16 cellular contexts compared by ENCODE assay signal in the genomic region with DNA sequence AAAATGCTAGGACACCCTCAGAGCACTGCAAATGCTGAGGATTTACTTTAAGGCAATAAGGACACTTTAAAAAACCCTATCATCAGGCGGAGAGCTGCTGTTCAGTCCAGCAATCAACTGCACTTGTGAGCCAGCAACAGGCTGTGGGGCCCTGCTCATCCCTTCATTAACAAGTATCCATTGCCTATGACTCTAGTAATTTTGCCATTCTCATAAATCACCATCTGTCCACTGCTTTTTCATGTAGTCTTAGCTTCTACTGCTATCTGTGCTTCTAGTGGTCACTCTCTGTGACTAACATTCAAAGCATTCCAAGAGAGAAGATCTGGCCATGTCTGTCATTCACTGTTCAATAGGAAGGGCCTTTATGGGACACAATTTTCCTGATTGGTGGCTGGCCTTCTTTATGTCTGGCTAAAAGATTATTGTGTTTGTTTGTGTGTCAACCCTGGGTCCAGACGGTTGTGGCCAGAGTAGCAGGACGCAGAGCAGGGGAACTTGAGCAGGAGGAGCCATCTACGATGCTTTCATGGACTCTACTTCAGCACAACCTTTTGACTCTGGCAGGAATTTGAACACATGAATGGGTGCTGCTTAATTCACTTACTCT. TPM values are rescaled to one million over a fixed set of nuclear protein-coding genes. Genes with fewer than 3 reads are reported as not detected.
A peak's percentile ranks its signal among the peaks of the same experiment; 100 is the strongest.
DNase-seq lines count a peak whose midpoint lies in the region; ATAC-seq and TF ChIP-seq lines count a peak whose summit lies in the region.
"Had no signal": no experiment of that assay in that cellular context is flagged by ENCODE, and none has a peak within 500 bp of the region (broad histone marks: within the 10 kb centered on the region; RNA-seq: fewer than 3 reads in every experiment).

No MANE protein-coding gene starts in this region.

- peaks cover 10% of the 10 kb centered on the region for H3K79me2 ChIP-seq in OCI-LY3 (ENCODE audit: low read length)

- peak overlapping the region; percentile 40 for H3K9ac ChIP-seq in OCI-LY3 (ENCODE audit: low read length)

- no peaks in the 10 kb centered on the region for H3K9me3 Mint-ChIP-seq in stimulated activated memory B cell treated with anti-CD40 and anti-IgM and Interleukin-4, amounts not matched to agents 10 μg/mL and 1 μg/mL and 100 μg/mL, for 72 hours
- H3K9me3 Mint-ChIP-seq: activated T-helper 2 cell treated with anti-CD3 and anti-CD28 coated beads, Interferon-gamma antibody, Interleukin-2, Interleukin-4, amounts not matched to agents 10 μg/mL and 5 μg/mL and 100 μg/mL, durations not matched to agents 14 hours and 24 hours and 36 hours had no signal

- no peak overlapping the region for H3K4me3 ChIP-seq in OCI-LY3 (ENCODE audit: low read length)
- H3K4me3 ChIP-seq: adrenal gland, ovary, SJSA1 had no signal

- H3K36me3 Mint-ChIP-seq in stimulated activated memory B cell treated with anti-CD40 and anti-IgM and Interleukin-4, amounts not matched to agents 10 μg/mL and 1 μg/mL and 100 μg/mL, for 72 hours: no peaks in the 10 kb centered on the region

- peaks cover 7% of the 10 kb centered on the region for H4K20me1 ChIP-seq in OCI-LY3 (ENCODE audit: insufficient read depth, low read length)

- no peak for ATAC-seq in stimulated activated memory B cell treated with anti-CD40 and anti-IgM and Interleukin-4, amounts not matched to agents 10 μg/mL and 1 μg/mL and 100 μg/mL, for 72 hours
- ATAC-seq in foreskin keratinocyte (no peak), HG03520 (IDR thresholded peaks at IDR 0.05; ENCODE audit: unreplicated experiment) (no peak)

- 0 out of 2 replicates have a peak overlapping the region, but pooled peaks have one; percentile 51 for H2AFZ ChIP-seq in OCI-LY3 (ENCODE audit: low read depth, low read length)

- peak overlapping the region; percentile 93 for H3K4me2 ChIP-seq in OCI-LY3 (ENCODE audit: low read length)

- no peaks in the 10 kb centered on the region for H3K9me3 ChIP-seq in OCI-LY3 (ENCODE audit: insufficient read depth, low read length)
- H3K9me3 ChIP-seq: adrenal gland, ovary, SJSA1 had no signal

- H3K4me1 Mint-ChIP-seq in stimulated activated memory B cell treated with anti-CD40 and anti-IgM and Interleukin-4, amounts not matched to agents 10 μg/mL and 1 μg/mL and 100 μg/mL, for 72 hours: peaks cover 24% of the 10 kb centered on the region

- DNase-seq in DMS 273 (lab: John Stamatoyannopoulos, UW; ENCODE audit: unreplicated experiment) (peak; percentile 14), DMS 273 treated with DMSO at 0.1 percent for 48 hours (lab: John Stamatoyannopoulos, UW) (no peak), glomerular visceral epithelial cell (ENCODE audit: extremely low spot score) (peak; percentile 19), foreskin keratinocyte (no peak), AML-193 (lab: John Stamatoyannopoulos, UW) (no peak)
- DNase-seq: adrenal gland; NCI-H2107; ovary; stimulated activated CD4-positive, alpha-beta T cell treated with anti-CD3 and anti-CD28 coated beads, Interleukin-12 subunit alpha, Interleukin-12 subunit beta, amount 100 ng/mL, for 4 hours had no signal

- H3K27ac ChIP-seq in OCI-LY3 (ENCODE audit: low read length) (peak overlapping the region; percentile 77), foreskin keratinocyte (no peak overlapping the region)
- H3K27ac ChIP-seq: 22Rv1, adrenal gland, ovary, SJSA1 had no signal

- peaks cover 37% of the 10 kb centered on the region for H3K4me1 ChIP-seq in OCI-LY3 (ENCODE audit: low read length)
- no peaks in the 10 kb centered on the region for H3K4me1 ChIP-seq in foreskin keratinocyte

- no peaks in the 10 kb centered on the region for H3K27me3 Mint-ChIP-seq in stimulated activated memory B cell treated with anti-CD40 and anti-IgM and Interleukin-4, amounts not matched to agents 10 μg/mL and 1 μg/mL and 100 μg/mL, for 72 hours

- TF ChIP-seq CTCF in OCI-LY3 (IDR thresholded peaks at IDR 0.05; ENCODE audit: low read depth, low read length): no peak
- TF ChIP-seq CTCF in foreskin keratinocyte (conservative IDR thresholded peaks at IDR 0.05): no peak

- H3K36me3 ChIP-seq in OCI-LY3 (replicated peaks; ENCODE audit: low read depth, low read length): peaks cover 2% of the 10 kb centered on the region
- H3K36me3 ChIP-seq: adrenal gland, ovary had no signal

- H3K27me3 ChIP-seq in OCI-LY3 (ENCODE audit: low read depth, low read length) (no peaks in the 10 kb centered on the region), foreskin keratinocyte (no peaks in the 10 kb centered on the region)
- H3K27me3 ChIP-seq: adrenal gland, ovary, SJSA1 had no signal

- no peak overlapping the region for H3K4me3 Mint-ChIP-seq in stimulated activated memory B cell treated with anti-CD40 and anti-IgM and Interleukin-4, amounts not matched to agents 10 μg/mL and 1 μg/mL and 100 μg/mL, for 72 hours

- peak overlapping the region; percentile 79 for H3K27ac Mint-ChIP-seq in stimulated activated memory B cell treated with anti-CD40 and anti-IgM and Interleukin-4, amounts not matched to agents 10 μg/mL and 1 μg/mL and 100 μg/mL, for 72 hours
- H3K27ac Mint-ChIP-seq: activated T-helper 2 cell treated with anti-CD3 and anti-CD28 coated beads, Interferon-gamma antibody, Interleukin-2, Interleukin-4, amounts not matched to agents 10 μg/mL and 5 μg/mL and 100 μg/mL, durations not matched to agents 14 hours and 24 hours and 36 hours had no signal

RNA-seq across cellular contexts. Expression of gene KRAS, which starts 3.6 kb away (rescaled TPM):
- 23.4 and 26.0 TPM in 2 replicates for total RNA-seq in foreskin keratinocyte
- polyA plus RNA-seq in foreskin keratinocyte: 7.0 and 7.6 TPM in 2 replicates

RNA-seq across cellular contexts. Expression of gene ETFRF1, which starts 59.3 kb away (rescaled TPM):
- total RNA-seq in foreskin keratinocyte: 8.0 and 10.2 TPM in 2 replicates
- polyA plus RNA-seq in foreskin keratinocyte: 9.0 and 9.1 TPM in 2 replicates

RNA-seq across cellular contexts. Expression of gene DNAI7, which starts 59.4 kb away (rescaled TPM):
- 0.07 TPM in 1 of 2 replicates, not detected in the other for total RNA-seq in foreskin keratinocyte
- polyA plus RNA-seq in foreskin keratinocyte: 0.03 and 0.04 TPM in 2 replicates
- total RNA-seq: activated T-helper 2 cell treated with anti-CD3 and anti-CD28 coated beads, Interferon-gamma antibody, Interleukin-2, Interleukin-4, amounts not matched to agents 10 μg/mL and 5 μg/mL and 100 μg/mL, durations not matched to agents 14 hours and 24 hours and 36 hours; endothelial cell of umbilical vein had no signal
- polyA plus RNA-seq: endothelial cell of umbilical vein had no signal

Comparison
In these comparisons a context has a peak if more than half of its experiments do, and no peak if none do; other contexts are left out.
1. DNase-seq: peak in DMS 273 (single experiment) and glomerular visceral epithelial cell (single experiment); none in DMS 273 treated with DMSO at 0.1 percent for 48 hours (single experiment), foreskin keratinocyte (0 of 2) and AML-193 (0 of 2).